Comparison of ENCODE assay signal across 11 cellular contexts in genomic region chr15:59303641-59304433, GRCh38.
A peak's percentile ranks its signal among the peaks of the same experiment; 100 is the strongest.
DNase-seq lines count a peak whose midpoint lies in the region; ATAC-seq and TF ChIP-seq lines count a peak whose summit lies in the region.
"Had no signal": no experiment of that assay in that cellular context is flagged by ENCODE, and none has a peak within 500 bp of the region (broad histone marks: within the 10 kb centered on the region; RNA-seq: fewer than 3 reads in every experiment).

No MANE protein-coding gene starts in this region.

- peaks cover 74% of the 10 kb centered on the region for H3K4me1 Mint-ChIP-seq in stimulated activated memory B cell treated with anti-CD40 and anti-IgM and Interleukin-4, amounts not matched to agents 10 μg/mL and 1 μg/mL and 100 μg/mL, for 72 hours

- H3K4me3 ChIP-seq in brain microvascular endothelial cell (ENCODE audit: low read depth, low read length) (no peak overlapping the region), upper lobe of left lung (no peak overlapping the region)

- no peaks in the 10 kb centered on the region for H3K9me3 ChIP-seq in upper lobe of left lung

- H3K36me3 Mint-ChIP-seq in stimulated activated memory B cell treated with anti-CD40 and anti-IgM and Interleukin-4, amounts not matched to agents 10 μg/mL and 1 μg/mL and 100 μg/mL, for 72 hours, result peaks cover 17% of the 10 kb centered on the region

- H3K9me3 Mint-ChIP-seq in stimulated activated memory B cell treated with anti-CD40 and anti-IgM and Interleukin-4, amounts not matched to agents 10 μg/mL and 1 μg/mL and 100 μg/mL, for 72 hours, result no peaks in the 10 kb centered on the region
- H3K9me3 Mint-ChIP-seq: central memory CD8-positive, alpha-beta T cell had no signal

- peak overlapping the region; percentile 72 for H3K27ac Mint-ChIP-seq in stimulated activated memory B cell treated with anti-CD40 and anti-IgM and Interleukin-4, amounts not matched to agents 10 μg/mL and 1 μg/mL and 100 μg/mL, for 72 hours

- H3K27me3 ChIP-seq in brain microvascular endothelial cell (replicated peaks) (no peaks in the 10 kb centered on the region), upper lobe of left lung (no peaks in the 10 kb centered on the region)

- peaks cover 16 to 22% (median 20%) of the 10 kb centered on the region in 4 donors for H3K4me1 ChIP-seq in upper lobe of left lung

- TF ChIP-seq CTCF in brain microvascular endothelial cell (IDR thresholded peaks at IDR 0.05; ENCODE audit: low read depth, low read length, missing control alignments), result no peak
- no peak for TF ChIP-seq CTCF in upper lobe of left lung (IDR thresholded peaks at IDR 0.05)

- TF ChIP-seq POLR2A in upper lobe of left lung (IDR thresholded peaks at IDR 0.05), result no peak

- ATAC-seq in GM19025 (IDR thresholded peaks at IDR 0.05; ENCODE audit: low read depth, unreplicated experiment), result peak; percentile 40
- ATAC-seq in HG03442 (IDR thresholded peaks at IDR 0.05; ENCODE audit: unreplicated experiment), result peak; percentile 53
- ATAC-seq in stimulated activated memory B cell treated with anti-CD40 and anti-IgM and Interleukin-4, amounts not matched to agents 10 μg/mL and 1 μg/mL and 100 μg/mL, for 72 hours, result peak; percentile 42
- no peak for ATAC-seq in upper lobe of left lung (ENCODE audit: low FRiP score in 2 of 2)
- no peak for ATAC-seq in esophagus mucosa

- no peaks in the 10 kb centered on the region for H3K27me3 Mint-ChIP-seq in stimulated activated memory B cell treated with anti-CD40 and anti-IgM and Interleukin-4, amounts not matched to agents 10 μg/mL and 1 μg/mL and 100 μg/mL, for 72 hours

- H3K4me3 Mint-ChIP-seq in stimulated activated memory B cell treated with anti-CD40 and anti-IgM and Interleukin-4, amounts not matched to agents 10 μg/mL and 1 μg/mL and 100 μg/mL, for 72 hours, result peak overlapping the region; percentile 53
- H3K4me3 Mint-ChIP-seq: central memory CD8-positive, alpha-beta T cell had no signal

- in situ Hi-C loops in brain microvascular endothelial cell (cut with HindIII; ENCODE audit: low pct_ligation_motif_present, low sequenced_read_pairs), result no loop called here

- H3K27ac ChIP-seq in brain microvascular endothelial cell (peak overlapping the region; percentile 63), upper lobe of left lung (no peak overlapping the region)

- 94% methylated on average over 20 of the region's 20 CpGs for WGBS in upper lobe of left lung, 2 donors

- DNase-seq in brain microvascular endothelial cell (peak; percentile 72), upper lobe of left lung (no peak), NCI-H2196 (lab: John Stamatoyannopoulos, UW; ENCODE audit: unreplicated experiment) (no peak)
- DNase-seq: activated T-cell treated with anti-CD3 and anti-CD28 coated beads, Interleukin-2, amount 50 U/mL, for 48 hours; glutamatergic neuron; stimulated activated CD4-positive, alpha-beta T cell treated with anti-CD3 and anti-CD28 coated beads, Interleukin-12 subunit alpha, Interleukin-12 subunit beta, amount 100 ng/mL, for 4 hours had no signal

- H3K36me3 ChIP-seq in brain microvascular endothelial cell (replicated peaks) (no peaks in the 10 kb centered on the region), upper lobe of left lung (no peaks in the 10 kb centered on the region)

- no peak for TF ChIP-seq EP300 in upper lobe of left lung (IDR thresholded peaks at IDR 0.05)

Comparison
In these comparisons a context has a peak if more than half of its experiments do, and no peak if none do; other contexts are left out.
1. ATAC-seq: peak in GM19025 (single experiment), HG03442 (single experiment) and stimulated activated memory B cell treated with anti-CD40 and anti-IgM and Interleukin-4, amounts not matched to agents 10 μg/mL and 1 μg/mL and 100 μg/mL, for 72 hours (single experiment); none in upper lobe of left lung (0 of 2) and esophagus mucosa (single experiment).